ENCODE assay signal across 1 cellular context in genomic region chr12:3746758-3747157, GRCh38.
TF ChIP-seq lines count a peak whose summit lies in the region.

No MANE protein-coding gene starts in this region.

TF ChIP-seq in HEK293T, 16 proteins besides CTCF, POLR2A, EP300 and RAD21 (continued from another document):
- TF ChIP-seq PKNOX1 (IDR thresholded peaks at IDR 0.05) = no peak
- TF ChIP-seq BHLHE40 (IDR thresholded peaks at IDR 0.05; ENCODE audit: borderline replicate concordance) = no peak
- TF ChIP-seq SUZ12 (IDR thresholded peaks at IDR 0.05) = no peak
- no peak for TF ChIP-seq TARDBP (IDR thresholded peaks at IDR 0.05)
- TF ChIP-seq ZNF384 (IDR thresholded peaks at IDR 0.05) = no peak
- no peak for TF ChIP-seq FOXK2 (IDR thresholded peaks at IDR 0.05)
- no peak for TF ChIP-seq ARNT (IDR thresholded peaks at IDR 0.05)
- no peak for TF ChIP-seq LEF1 (IDR thresholded peaks at IDR 0.05; ENCODE audit: borderline replicate concordance)
- no peak for TF ChIP-seq SP1 (IDR thresholded peaks at IDR 0.05)
- no peak for TF ChIP-seq FOXM1 (IDR thresholded peaks at IDR 0.05; ENCODE audit: borderline replicate concordance)
- TF ChIP-seq ELF4 (IDR thresholded peaks at IDR 0.05) = no peak
